In genomic region chr3:195188530-195188917, GRCh38 we compare ENCODE assay signal across 19 cellular contexts.
A peak's percentile ranks its signal among the peaks of the same experiment; 100 is the strongest.
DNase-seq lines count a peak whose midpoint lies in the region; ATAC-seq, FAIRE-seq and TF ChIP-seq lines count a peak whose summit lies in the region.
"Had no signal": no experiment of that assay in that cellular context is flagged by ENCODE, and none has a peak within 500 bp of the region (broad histone marks: within the 10 kb centered on the region; RNA-seq: fewer than 3 reads in every experiment).

No MANE protein-coding gene starts in this region.

- no peak for ATAC-seq in esophagus mucosa
- ATAC-seq: activated CD4-positive, alpha-beta T cell treated with anti-CD3 and anti-CD28 coated beads for 36 hours; activated naive CD8-positive, alpha-beta T cell treated with anti-CD3 and anti-CD28 coated beads, Interleukin-2, amount 50 U/mL, for 24 hours; CD8-positive, alpha-beta T cell; stimulated activated naive B cell treated with anti-CD40 and anti-IgM and Interleukin-4, amounts not matched to agents 10 μg/mL and 1 μg/mL and 100 μg/mL, for 72 hours had no signal

- H3K9me2 ChIP-seq in GM23248 (ENCODE audit: insufficient read depth), result 0 out of 2 replicates have a peak, but pooled peaks cover 3% of the 10 kb centered on the region

- H3K9ac ChIP-seq in GM23248, result peak overlapping the region; percentile 73
- H3K9ac ChIP-seq in endothelial cell of umbilical vein (replicated peaks; ENCODE audit: extremely low read depth, insufficient read depth, low read length), result no peak overlapping the region

- BruUV-seq in endothelial cell of umbilical vein (replicated peaks; lab: Mats Ljungman, UMichigan), result no TSS peak

- H3K9me3 ChIP-seq in GM23248 (ENCODE audit: low read depth) (no peaks in the 10 kb centered on the region), endothelial cell of umbilical vein (replicated peaks; ENCODE audit: control insufficient read depth, insufficient read depth, low read length) (peaks cover 2% of the 10 kb centered on the region), osteoblast (ENCODE audit: low read depth, low read length) (no peaks in the 10 kb centered on the region), stomach (peaks cover 0 to 14% (median 7%) of the 10 kb centered on the region in 4 donors)

- in situ Hi-C loops in GM23248 (cut with MboI), result no loop called here

- no peaks in the 10 kb centered on the region for H4K20me1 ChIP-seq in GM23248 (ENCODE audit: insufficient read depth)
- H4K20me1 ChIP-seq in endothelial cell of umbilical vein (replicated peaks; ENCODE audit: control insufficient read depth, extremely low read depth, insufficient read depth, low read length), result no peaks in the 10 kb centered on the region
- no peaks in the 10 kb centered on the region for H4K20me1 ChIP-seq in osteoblast (ENCODE audit: insufficient read depth, low read length)

- no peaks in the 10 kb centered on the region for H3K9me1 ChIP-seq in endothelial cell of umbilical vein (replicated peaks; ENCODE audit: control insufficient read depth, extremely low read depth, insufficient read depth, low read length)

- H3K27ac ChIP-seq in GM23248 (peak overlapping the region; percentile 94), RWPE1 (peak overlapping the region; percentile 43; the same call in 1 of the 2 replicates), endothelial cell of umbilical vein (ENCODE audit: insufficient read depth, low read depth, low read length) (no peak overlapping the region), osteoblast (ENCODE audit: low read depth, low read length) (peak overlapping the region; percentile 93), stomach (no peak overlapping the region)

- H3K79me2 ChIP-seq in GM23248 (ENCODE audit: insufficient read depth), result peaks cover 86% of the 10 kb centered on the region
- peaks cover 23% of the 10 kb centered on the region for H3K79me2 ChIP-seq in endothelial cell of umbilical vein (ENCODE audit: control insufficient read depth, insufficient read depth, low read length)
- peaks cover 11% of the 10 kb centered on the region for H3K79me2 ChIP-seq in osteoblast (ENCODE audit: insufficient read depth, low read length)

- peak overlapping the region; percentile 66 for H2AFZ ChIP-seq in GM23248
- H2AFZ ChIP-seq in endothelial cell of umbilical vein (ENCODE audit: low read depth, low read length), result no peak overlapping the region
- H2AFZ ChIP-seq in osteoblast (ENCODE audit: low read length), result no peak overlapping the region

- no peaks in the 10 kb centered on the region for H3K27me3 ChIP-seq in GM23248 (replicated peaks; ENCODE audit: insufficient read depth)
- H3K27me3 ChIP-seq in endothelial cell of umbilical vein (ENCODE audit: control insufficient read depth in 2 of 2, insufficient read depth in 2 of 2, low read length in 2 of 2), result no peaks in the 10 kb centered on the region
- H3K27me3 ChIP-seq in osteoblast (ENCODE audit: insufficient read depth, low read length), result no peaks in the 10 kb centered on the region
- no peaks in the 10 kb centered on the region for H3K27me3 ChIP-seq in stomach
- H3K27me3 ChIP-seq: dorsolateral prefrontal cortex had no signal

- no peak overlapping the region for H3K4me3 ChIP-seq in GM23248
- no peak overlapping the region for H3K4me3 ChIP-seq in endothelial cell of umbilical vein (replicated peaks in 1 of 3; ENCODE audit: insufficient read depth in 1 of 3, low read depth in 1 of 3, low read length in 3 of 3)
- H3K4me3 ChIP-seq in osteoblast (ENCODE audit: insufficient read depth, low read length), result no peak overlapping the region
- H3K4me3 ChIP-seq in stomach, result no peak overlapping the region
- H3K4me3 ChIP-seq: dorsolateral prefrontal cortex had no signal

- H3K36me3 ChIP-seq in GM23248 (ENCODE audit: low read depth) (no peaks in the 10 kb centered on the region; the same call in 1 of the 2 replicates), endothelial cell of umbilical vein (ENCODE audit: control insufficient read depth in 2 of 2, extremely low read depth in 1 of 2, insufficient read depth in 2 of 2, low read length in 2 of 2) (no peaks in the 10 kb centered on the region), osteoblast (ENCODE audit: insufficient read depth, low read length) (no peaks in the 10 kb centered on the region), stomach (no peaks in the 10 kb centered on the region)

- peak; percentile 36 for DNase-seq in GM23248
- DNase-seq in RWPE1 (ENCODE audit: low spot score), result no peak
- DNase-seq in endothelial cell of umbilical vein (ENCODE audit: low read depth, low spot score), result no peak
- DNase-seq in osteoblast (ENCODE audit: insufficient read length, low spot score, missing footprints), result no peak
- DNase-seq in stomach, result no peak
- no peak for DNase-seq in NCI-H2227 (lab: John Stamatoyannopoulos, UW; ENCODE audit: unreplicated experiment)
- DNase-seq in NCI-H82 (lab: John Stamatoyannopoulos, UW), result no peak
- DNase-seq: activated CD4-positive, alpha-beta T cell treated with anti-CD3 and anti-CD28 coated beads for 36 hours; activated naive CD8-positive, alpha-beta T cell treated with anti-CD3 and anti-CD28 coated beads, Interleukin-2, amount 50 U/mL, for 24 hours; activated T-cell treated with anti-CD3 and anti-CD28 coated beads, Interleukin-2, amount 50 U/mL, for 24 hours; CD8-positive, alpha-beta T cell; dorsolateral prefrontal cortex; GOT3; OCI-M1; retina; stimulated activated CD4-positive, alpha-beta T cell treated with anti-CD3 and anti-CD28 coated beads, Interleukin-4, amount 100 ng/mL, for 4 hours; stimulated activated naive B cell treated with anti-CD40 and anti-IgM and Interleukin-4, amounts not matched to agents 10 μg/mL and 1 μg/mL and 100 μg/mL, for 72 hours had no signal

- peaks cover 18% of the 10 kb centered on the region for H3F3A ChIP-seq in GM23248 (ENCODE audit: insufficient read depth)

- no peak for TF ChIP-seq EP300 in stomach (IDR thresholded peaks at IDR 0.05)

- peak overlapping the region; percentile 67 for H3K4me2 ChIP-seq in GM23248 (ENCODE audit: unreplicated experiment)
- no peak overlapping the region for H3K4me2 ChIP-seq in endothelial cell of umbilical vein (ENCODE audit: insufficient read depth, low read length)
- H3K4me2 ChIP-seq in osteoblast (ENCODE audit: insufficient read depth, low read length), result no peak overlapping the region

- FAIRE-seq in endothelial cell of umbilical vein (lab: Jason Lieb, UNC), result peak; percentile 33
- FAIRE-seq: GM19239 had no signal

- POLR2A ChIA-PET in RWPE1 (lab: Yijun Ruan, JAX; ENCODE audit: low non-redundant PET), result no interaction called here
- POLR2A ChIA-PET in endothelial cell of umbilical vein (lab: Charles Lee), result interaction anchor here (0.5 to 1.8 kb wide), 3 partner anchors 15 to 500 kb away, joined by 3 to 9 read pairs (median 5); no protein-coding TSS in a partner anchor

- dilution Hi-C loops in endothelial cell of umbilical vein (cut with MboI; ENCODE audit: extremely low pct_ligation_motif_present, low sequenced_read_pairs), result no loop called here

- TF ChIP-seq CTCF in RWPE1 (conservative IDR thresholded peaks at IDR 0.05; ENCODE audit: low read depth) (no peak), endothelial cell of umbilical vein (IDR thresholded peaks at IDR 0.05; ENCODE audit: extremely low read depth in 1 of 2, insufficient read depth in 1 of 2, low read depth in 1 of 2, low read length in 2 of 2) (peak in 1 of 2 donors; percentile 4), osteoblast (IDR thresholded peaks at IDR 0.05; ENCODE audit: extremely low read depth, low read depth, low read length) (peak; percentile 34), stomach (IDR thresholded peaks at IDR 0.05) (no peak)

- H3K4me1 ChIP-seq in GM23248 (ENCODE audit: insufficient read depth) (peaks cover 21% of the 10 kb centered on the region), endothelial cell of umbilical vein (ENCODE audit: control insufficient read depth, extremely low read depth, insufficient read depth, low read length) (peaks cover 26% of the 10 kb centered on the region), osteoblast (ENCODE audit: insufficient read depth, low read length) (peaks cover 22% of the 10 kb centered on the region), stomach (peaks cover 0 to 29% (median 13%) of the 10 kb centered on the region in 4 donors)

- intact Hi-C loops in endothelial cell of umbilical vein (cut with micrococcal nuclease) (no loop called here), stomach (cut with DNase I; ENCODE audit: low total_unique reads) (no loop called here)

- TF ChIP-seq POLR2A in endothelial cell of umbilical vein (IDR thresholded peaks at IDR 0.05; ENCODE audit: low read depth, low read length), result no peak
- no peak for TF ChIP-seq POLR2A in stomach (IDR thresholded peaks at IDR 0.05)

- 98 to 100% methylated on average over 3 of the region's 3 CpGs for WGBS in GM23248 (ENCODE audit: low coverage in 1 of 2, low lambda C conversion rate in 2 of 2, missing lambda C conversion rate in 2 of 2), 2 experiments
- 91 to 95% (median 93%) methylated on average over 3 of the region's 3 CpGs for WGBS in stomach, 5 donors

- CTCF ChIA-PET in RWPE1 (lab: Yijun Ruan, JAX) (interaction anchor here (1.0 kb wide), 2 partner anchors 29 to 506 kb away, joined by 3 to 4 read pairs; no protein-coding TSS in a partner anchor), endothelial cell of umbilical vein (lab: Charles Lee) (interaction anchor here (0.9 to 2.8 kb wide), 14 partner anchors 11 to 506 kb away, joined by 3 to 12 read pairs (median 4); partner anchors contain the start of gene XXYLT1)

TF ChIP-seq in endothelial cell of umbilical vein, 7 proteins besides CTCF, POLR2A, EP300 and RAD21:
- TF ChIP-seq, protein P1, sequence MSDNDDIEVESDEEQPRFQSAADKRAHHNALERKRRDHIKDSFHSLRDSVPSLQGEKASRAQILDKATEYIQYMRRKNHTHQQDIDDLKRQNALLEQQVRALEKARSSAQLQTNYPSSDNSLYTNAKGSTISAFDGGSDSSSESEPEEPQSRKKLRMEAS (IDR thresholded peaks at IDR 0.05; ENCODE audit: insufficient read depth, insufficient read length), result no peak
- TF ChIP-seq FOS (IDR thresholded peaks at IDR 0.05; ENCODE audit: borderline replicate concordance, insufficient read depth, low read length) (no peak), POLR2AphosphoS5 (IDR thresholded peaks at IDR 0.05; ENCODE audit: insufficient read depth, low read depth, low read length) (no peak), GATA2 (IDR thresholded peaks at IDR 0.05; ENCODE audit: insufficient read depth, insufficient read length, low read depth, low read length) (no peak), EZH2 (IDR thresholded peaks at IDR 0.05; ENCODE audit: borderline replicate concordance, low read depth, low read length, severe bottlenecking) (no peak), MYC (IDR thresholded peaks at IDR 0.05; ENCODE audit: low read depth, low read length) (no peak), JUN (IDR thresholded peaks at IDR 0.05; ENCODE audit: borderline replicate concordance, insufficient read depth, insufficient read length, low read depth) (no peak)

Comparison
In these comparisons a context has a peak if more than half of its experiments do, and no peak if none do; other contexts are left out.
1. H3K27ac ChIP-seq: peak in GM23248 (single experiment), RWPE1 (single experiment) and osteoblast (single experiment); none in endothelial cell of umbilical vein (single experiment) and stomach (0 of 5).